ENCODE assay signal across 1 cellular context in the genomic region with DNA sequence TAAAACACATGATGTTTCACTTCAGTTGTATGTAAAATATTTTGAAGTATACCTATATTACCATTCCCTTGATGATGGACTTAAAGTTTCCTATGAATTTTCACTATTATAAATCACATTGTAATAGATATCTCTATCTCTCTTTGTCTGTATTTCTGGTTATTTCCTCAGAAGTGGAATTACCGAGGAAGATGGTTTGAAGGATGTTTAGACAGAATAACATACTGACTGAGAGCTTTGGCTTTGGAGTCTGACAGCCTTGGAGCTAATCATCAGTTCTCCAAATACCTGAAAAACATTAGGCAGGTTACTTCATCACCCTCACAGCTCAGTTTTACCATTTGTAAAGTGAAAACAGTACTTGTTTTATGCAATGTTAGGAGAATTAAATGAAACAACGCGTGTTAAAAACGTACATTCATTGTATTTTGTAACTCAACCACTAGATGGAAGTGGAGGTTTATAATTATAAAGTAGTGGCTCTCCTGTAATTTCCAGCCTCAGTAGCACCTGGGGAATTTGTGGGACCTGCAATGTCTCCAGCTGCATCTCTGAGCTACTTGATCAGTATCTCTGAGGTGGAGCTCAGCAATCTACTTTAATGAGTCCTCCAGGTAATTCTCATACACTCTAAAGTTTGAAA.
TF ChIP-seq lines count a peak whose summit lies in the region.

No MANE protein-coding gene starts in this region.

TF ChIP-seq in H1, 55 proteins besides CTCF, POLR2A, EP300 and RAD21:
- TF ChIP-seq NANOG (IDR thresholded peaks at IDR 0.05; ENCODE audit: insufficient read depth, low read depth, low read length, poor library complexity, severe bottlenecking) (no peak), BACH1 (IDR thresholded peaks at IDR 0.05; ENCODE audit: low read length) (no peak), EZH2 (IDR thresholded peaks at IDR 0.05; ENCODE audit: low read depth, low read length, severe bottlenecking) (no peak)
